In genomic region chr2:134232868-134233732, GRCh38 we compare ENCODE assay signal across 8 cellular contexts. TPM values are rescaled to one million over a fixed set of nuclear protein-coding genes. Genes with fewer than 3 reads are reported as not detected.
DNase-seq lines count a peak whose midpoint lies in the region; ATAC-seq and TF ChIP-seq lines count a peak whose summit lies in the region.

No MANE protein-coding gene starts in this region.

- H3K4me3 ChIP-seq in Peyer's patch = no peak overlapping the region

- TF ChIP-seq CTCF in Peyer's patch (IDR thresholded peaks at IDR 0.05) = peak in 2 of 6 experiments; percentile 25

- peak overlapping the region; percentile 36 to 80 (median 48) for H3K27ac ChIP-seq in Peyer's patch

- ATAC-seq in activated CD4-positive, CD25-positive, alpha-beta regulatory T cell treated with anti-CD3 and anti-CD28 coated beads, Interleukin-2, amount 50 U/mL, for 24 hours = peak; percentile 81 to 87
- peak; percentile 34 for ATAC-seq in HG02884 (IDR thresholded peaks at IDR 0.05; ENCODE audit: unreplicated experiment)
- no peak for ATAC-seq in GM19324 (IDR thresholded peaks at IDR 0.05; ENCODE audit: low FRiP score, unreplicated experiment)

- DNase-seq in activated CD4-positive, CD25-positive, alpha-beta regulatory T cell treated with anti-CD3 and anti-CD28 coated beads, Interleukin-2, amount 50 U/mL, for 72 hours = no peak
- no peak for DNase-seq in Peyer's patch
- DNase-seq in medulla oblongata (ENCODE audit: extremely low spot score) = peak; percentile 29
- no peak for DNase-seq in GM03348 (ENCODE audit: low spot score)
- DNase-seq in Ammon's horn (ENCODE audit: low spot score) = no peak

- H3K27me3 ChIP-seq in Peyer's patch = no peaks in the 10 kb centered on the region

- H3K9me3 ChIP-seq in Peyer's patch = no peaks in the 10 kb centered on the region

- TF ChIP-seq POLR2A in Peyer's patch (IDR thresholded peaks at IDR 0.05) = no peak

- no peaks in the 10 kb centered on the region for H3K36me3 ChIP-seq in Peyer's patch

- peaks cover 0 to 26% (median 17%) of the 10 kb centered on the region in 4 donors for H3K4me1 ChIP-seq in Peyer's patch

RNA-seq across cellular contexts. Expression of gene MGAT5, which starts 20.8 kb away (rescaled TPM):
- total RNA-seq in Peyer's patch = 100 to 1,000 TPM; 106 to 182 (median 117) TPM
